In genomic region chr17:66811683-66812054, GRCh38 we compare ENCODE assay signal across 26 cellular contexts. TPM values are rescaled to one million over a fixed set of nuclear protein-coding genes. Genes with fewer than 3 reads are reported as not detected.
"Had no signal": no experiment of that assay in that cellular context is flagged by ENCODE, and none has a peak within 500 bp of the region (broad histone marks: within the 10 kb centered on the region; RNA-seq: fewer than 3 reads in every experiment).

No MANE protein-coding gene starts in this region.

- H3K9me3 ChIP-seq: colonic mucosa, ovary, right atrium auricular region, testis, tibial nerve, upper lobe of right lung, vagina had no signal

- H3K27me3 ChIP-seq: colonic mucosa, ovary, right atrium auricular region, testis, tibial nerve, upper lobe of right lung, vagina had no signal

- ATAC-seq: left lobe of liver; naive thymus-derived CD4-positive, alpha-beta T cell; upper lobe of right lung had no signal

- H3K4me3 ChIP-seq: colonic mucosa, ovary, right atrium auricular region, testis, tibial nerve, upper lobe of right lung, vagina had no signal

- H3K4me3 Mint-ChIP-seq: naive thymus-derived CD4-positive, alpha-beta T cell; nephron progenitor cell; stimulated activated naive CD8-positive, alpha-beta T cell treated with anti-CD3 and anti-CD28 coated beads, Interleukin-15, amount 100 ng/mL, for 72 hours had no signal

- H3K4me1 ChIP-seq: colonic mucosa, right atrium auricular region, testis, tibial nerve, upper lobe of right lung, vagina had no signal

- DNase-seq: colonic mucosa; effector CD4-positive, alpha-beta T cell; foreskin melanocyte; head of caudate nucleus; hippocampal formation; mammary epithelial cell; naive thymus-derived CD4-positive, alpha-beta T cell; nephron progenitor cell; nucleus accumbens; ovary; small intestine; stimulated activated CD4-positive, alpha-beta T cell treated with anti-CD3 and anti-CD28 coated beads, Interleukin-12 subunit alpha, Interleukin-12 subunit beta, amount 100 ng/mL, for 4 hours; stimulated activated naive CD8-positive, alpha-beta T cell treated with anti-CD3 and anti-CD28 coated beads, Interleukin-15, amount 100 ng/mL, for 72 hours; testis; upper lobe of right lung had no signal

- H3K27me3 Mint-ChIP-seq: stimulated activated naive CD8-positive, alpha-beta T cell treated with anti-CD3 and anti-CD28 coated beads, Interleukin-15, amount 100 ng/mL, for 72 hours had no signal

- H3K27ac Mint-ChIP-seq: nephron progenitor cell had no signal

- H3K9me3 Mint-ChIP-seq: stimulated activated naive CD8-positive, alpha-beta T cell treated with anti-CD3 and anti-CD28 coated beads, Interleukin-15, amount 100 ng/mL, for 72 hours had no signal

- H3K27ac ChIP-seq: colonic mucosa, ovary, right atrium auricular region, testis, tibial nerve, upper lobe of right lung, vagina had no signal

- H3K36me3 ChIP-seq: colonic mucosa, ovary, right atrium auricular region, upper lobe of right lung, vagina had no signal

RNA-seq across cellular contexts. Expression of gene CACNG5, which starts 23.2 kb away (rescaled TPM):
- total RNA-seq: dermis microvascular lymphatic vessel endothelial cell; left lobe of liver; lower leg skin; mammary epithelial cell; mesenteric fat pad; mononuclear cell; naive thymus-derived CD4-positive, alpha-beta T cell; ovary; posterior vena cava; right atrium auricular region; subcutaneous adipose tissue; tibial nerve; upper lobe of right lung; vagina had no signal
- polyA plus RNA-seq: esophagus; mammary epithelial cell; naive thymus-derived CD4-positive, alpha-beta T cell; ovary; small intestine had no signal
